Comparison of ENCODE assay signal across 1 cellular context in genomic region chr16:46857261-46857962, GRCh38.
TF ChIP-seq lines count a peak whose summit lies in the region.

No MANE protein-coding gene starts in this region.

TF ChIP-seq in HepG2, 621 proteins besides CTCF, POLR2A, EP300 and RAD21 (continued from another document):
- TF ChIP-seq HMGXB3 (CRISPR knock-in tag; IDR thresholded peaks at IDR 0.05; ENCODE audit: borderline replicate concordance), result no peak
- 0 out of 2 replicates have a peak, but pooled peaks have one; percentile 17 for TF ChIP-seq HOXA3 (CRISPR knock-in tag; IDR thresholded peaks at IDR 0.05)
- no peak for TF ChIP-seq TCF7 (IDR thresholded peaks at IDR 0.05; ENCODE audit: low read depth)
- no peak for TF ChIP-seq MED13 (CRISPR knock-in tag; IDR thresholded peaks at IDR 0.05)
- no peak for TF ChIP-seq ZNF263 (CRISPR knock-in tag; IDR thresholded peaks at IDR 0.05)
- TF ChIP-seq SMAD9 (CRISPR knock-in tag; IDR thresholded peaks at IDR 0.05), result no peak
- TF ChIP-seq ZFP1 (CRISPR knock-in tag; IDR thresholded peaks at IDR 0.05), result no peak
- TF ChIP-seq TCF12 (IDR thresholded peaks at IDR 0.05), result no peak
- TF ChIP-seq TCF12 (CRISPR knock-in tag; IDR thresholded peaks at IDR 0.05), result no peak
- no peak for TF ChIP-seq MAX (IDR thresholded peaks at IDR 0.05)
- TF ChIP-seq ZNF367 (CRISPR knock-in tag; IDR thresholded peaks at IDR 0.05; ENCODE audit: borderline replicate concordance), result no peak
- TF ChIP-seq RFX3 (CRISPR knock-in tag; IDR thresholded peaks at IDR 0.05), result no peak
- no peak for TF ChIP-seq MEF2D (CRISPR knock-in tag; IDR thresholded peaks at IDR 0.05)
- TF ChIP-seq NBN (conservative IDR thresholded peaks at IDR 0.05), result no peak
- TF ChIP-seq ZFP36L1 (CRISPR knock-in tag; IDR thresholded peaks at IDR 0.05), result no peak
- TF ChIP-seq ZNF138 (CRISPR knock-in tag; IDR thresholded peaks at IDR 0.05; ENCODE audit: low read depth), result no peak
- TF ChIP-seq MAFG (CRISPR knock-in tag; IDR thresholded peaks at IDR 0.05), result no peak
- 0 out of 2 replicates have a peak, but pooled peaks have one; percentile 44 for TF ChIP-seq CERS6 (CRISPR knock-in tag; IDR thresholded peaks at IDR 0.05)
- no peak for TF ChIP-seq PAWR (CRISPR knock-in tag; IDR thresholded peaks at IDR 0.05; ENCODE audit: borderline replicate concordance)
- 0 out of 2 replicates have a peak, but pooled peaks have one; percentile 38 for TF ChIP-seq SNAPC4 (CRISPR knock-in tag; IDR thresholded peaks at IDR 0.05)
- TF ChIP-seq TBX2 (CRISPR knock-in tag; IDR thresholded peaks at IDR 0.05; ENCODE audit: borderline replicate concordance), result no peak
- TF ChIP-seq ZNF317 (CRISPR knock-in tag; IDR thresholded peaks at IDR 0.05), result no peak
- TF ChIP-seq NFATC3 (CRISPR knock-in tag; IDR thresholded peaks at IDR 0.05), result 0 out of 2 replicates have a peak, but pooled peaks have one; percentile 29
- no peak for TF ChIP-seq SP2 (CRISPR knock-in tag; IDR thresholded peaks at IDR 0.05)
- TF ChIP-seq HOXA7 (CRISPR knock-in tag; IDR thresholded peaks at IDR 0.05), result no peak
- TF ChIP-seq SYNCRIP (IDR thresholded peaks at IDR 0.05; ENCODE audit: insufficient read depth, low read depth, low read length), result no peak
- TF ChIP-seq MAFF (IDR thresholded peaks at IDR 0.05; ENCODE audit: low read depth, low read length), result no peak
- 0 out of 2 replicates have a peak, but pooled peaks have one; percentile 22 for TF ChIP-seq FUBP1 (CRISPR knock-in tag; IDR thresholded peaks at IDR 0.05; ENCODE audit: borderline replicate concordance)
- no peak for TF ChIP-seq FOSL2 (CRISPR knock-in tag; IDR thresholded peaks at IDR 0.05)
- 0 out of 2 replicates have a peak, but pooled peaks have one; percentile 11 for TF ChIP-seq ZNF629 (CRISPR knock-in tag; conservative IDR thresholded peaks at IDR 0.05)
- TF ChIP-seq ZNF558 (CRISPR knock-in tag; IDR thresholded peaks at IDR 0.05; ENCODE audit: borderline replicate concordance), result no peak
- TF ChIP-seq ZNF260 (CRISPR knock-in tag; IDR thresholded peaks at IDR 0.05; ENCODE audit: borderline replicate concordance, low read depth), result no peak
- TF ChIP-seq DNMT3B (CRISPR knock-in tag; conservative IDR thresholded peaks at IDR 0.05), result no peak
- no peak for TF ChIP-seq FLYWCH1 (CRISPR knock-in tag; IDR thresholded peaks at IDR 0.05)
- TF ChIP-seq ZSCAN12 (CRISPR knock-in tag; IDR thresholded peaks at IDR 0.05), result no peak
- no peak for TF ChIP-seq MZF1 (CRISPR knock-in tag; IDR thresholded peaks at IDR 0.05; ENCODE audit: borderline replicate concordance)
- TF ChIP-seq ZNF781 (CRISPR knock-in tag; IDR thresholded peaks at IDR 0.05; ENCODE audit: borderline replicate concordance, not compliant biosample characterization), result peak; percentile 59
- no peak for TF ChIP-seq ZNF737 (CRISPR knock-in tag; IDR thresholded peaks at IDR 0.05; ENCODE audit: borderline replicate concordance)
- no peak for TF ChIP-seq EEA1 (CRISPR knock-in tag; IDR thresholded peaks at IDR 0.05; ENCODE audit: borderline replicate concordance)
- no peak for TF ChIP-seq ZNF350 (CRISPR knock-in tag; IDR thresholded peaks at IDR 0.05; ENCODE audit: borderline replicate concordance, low read depth)
- TF ChIP-seq CHCHD3 (CRISPR knock-in tag; IDR thresholded peaks at IDR 0.05), result no peak
- TF ChIP-seq KLF13 (CRISPR knock-in tag; IDR thresholded peaks at IDR 0.05), result no peak
- TF ChIP-seq ELF4 (CRISPR knock-in tag; IDR thresholded peaks at IDR 0.05; ENCODE audit: borderline replicate concordance), result no peak
- no peak for TF ChIP-seq JUND (CRISPR knock-in tag; IDR thresholded peaks at IDR 0.05)
